12 cellular contexts compared by ENCODE assay signal in genomic region chr19:54286283-54286682, GRCh38. TPM values are rescaled to one million over a fixed set of nuclear protein-coding genes. Genes with fewer than 3 reads are reported as not detected.
DNase-seq lines count a peak whose midpoint lies in the region; ATAC-seq, FAIRE-seq and TF ChIP-seq lines count a peak whose summit lies in the region.
"Not testable (repeated sequence)": the region's sequence is repeated elsewhere in the genome, so short reads cannot be mapped to it uniquely, and the experiment has no call there.
"Had no signal": no experiment of that assay in that cellular context is flagged by ENCODE, and none has a peak within 500 bp of the region (broad histone marks: within the 10 kb centered on the region; RNA-seq: fewer than 3 reads in every experiment).

No MANE protein-coding gene starts in this region.

- not testable (repeated sequence) for H3K36me3 ChIP-seq in DOHH2 (ENCODE audit: control insufficient read depth, low read length); right atrium auricular region

- not testable (repeated sequence) for H3K9me3 Mint-ChIP-seq in activated B cell treated with CpG ODN at 0.5 μM for 24 hours; central memory CD8-positive, alpha-beta T cell; naive B cell; stimulated activated memory B cell treated with anti-CD40 and anti-IgM and Interleukin-4, amounts not matched to agents 10 μg/mL and 1 μg/mL and 100 μg/mL, for 72 hours

- H3K4me3 ChIP-seq in DOHH2 (ENCODE audit: low read length) = peak overlapping the region; percentile 64; the same call in 1 of the 2 replicates
- not testable (repeated sequence) for H3K4me3 ChIP-seq in right atrium auricular region

- ATAC-seq in activated B cell treated with CpG ODN at 0.5 μM for 24 hours (ENCODE audit: low read depth) = peak; percentile 26
- ATAC-seq in central memory CD8-positive, alpha-beta T cell (replicated peaks; ENCODE audit: extremely low read depth, poor library complexity, severe bottlenecking) = peak; percentile 40
- peak; percentile 24 to 31 for ATAC-seq in naive B cell (ENCODE audit: low read depth in 2 of 2)
- peak; percentile 64 for ATAC-seq in stimulated activated memory B cell treated with anti-CD40 and anti-IgM and Interleukin-4, amounts not matched to agents 10 μg/mL and 1 μg/mL and 100 μg/mL, for 72 hours

- not testable (repeated sequence) for DNase-seq in GM19239 (ENCODE audit: insufficient read length, low spot score); activated B cell treated with CpG ODN at 0.5 μM for 24 hours; central memory CD8-positive, alpha-beta T cell (ENCODE audit: low spot score in 2 of 2)
- DNase-seq in right atrium auricular region (ENCODE audit: low spot score) = peak; percentile 5
- peak; percentile 38 for DNase-seq in naive B cell

- intact Hi-C loops in activated B cell treated with CpG ODN at 0.5 μM for 24 hours (cut with micrococcal nuclease) = not testable (repeated sequence)

- H3K4me2 ChIP-seq in DOHH2 (ENCODE audit: low read length) = peak overlapping the region; percentile 80

- CTCF ChIA-PET in activated B cell treated with CpG ODN at 0.5 μM for 24 hours (lab: Charles Lee) = not testable (repeated sequence)

- not testable (repeated sequence) for H4K20me1 ChIP-seq in DOHH2 (ENCODE audit: control insufficient read depth, insufficient read depth, low read depth, low read length)

- H3K4me1 Mint-ChIP-seq in activated B cell treated with CpG ODN at 0.5 μM for 24 hours (peaks cover 93% of the 10 kb centered on the region), naive B cell (peaks cover 67 to 97% (median 78%) of the 10 kb centered on the region in 3 donors)
- not testable (repeated sequence) for H3K4me1 Mint-ChIP-seq in central memory CD8-positive, alpha-beta T cell
- H3K4me1 Mint-ChIP-seq in stimulated activated memory B cell treated with anti-CD40 and anti-IgM and Interleukin-4, amounts not matched to agents 10 μg/mL and 1 μg/mL and 100 μg/mL, for 72 hours = peaks cover 83% of the 10 kb centered on the region

- POLR2A ChIA-PET in activated B cell treated with CpG ODN at 0.5 μM for 24 hours (lab: Charles Lee) = interaction anchor here (1.0 kb wide), 1 partner anchor 12 kb away, joined by 3 read pairs; no protein-coding TSS in a partner anchor

- not testable (repeated sequence) for H3K9me3 ChIP-seq in DOHH2 (ENCODE audit: control insufficient read depth, insufficient read depth, low read length); right atrium auricular region

- not testable (repeated sequence) for H3K9me2 ChIP-seq in DOHH2 (replicated peaks; ENCODE audit: control insufficient read depth, low read length)

- H3K27ac ChIP-seq in DOHH2 (ENCODE audit: low read depth, low read length) = peak overlapping the region; percentile 80
- not testable (repeated sequence) for H3K27ac ChIP-seq in right atrium auricular region

- peak; percentile 42 for FAIRE-seq in GM19239 (lab: Jason Lieb, UNC)

- H3K4me3 Mint-ChIP-seq in activated B cell treated with CpG ODN at 0.5 μM for 24 hours (peak overlapping the region; percentile 17), naive B cell (peak overlapping the region in 7 of 8 donors; percentile 48 to 89 (median 75))
- not testable (repeated sequence) for H3K4me3 Mint-ChIP-seq in central memory CD8-positive, alpha-beta T cell; stimulated activated memory B cell treated with anti-CD40 and anti-IgM and Interleukin-4, amounts not matched to agents 10 μg/mL and 1 μg/mL and 100 μg/mL, for 72 hours

- H3K79me2 ChIP-seq in DOHH2 (ENCODE audit: control insufficient read depth, low read length) = not testable (repeated sequence)

- not testable (repeated sequence) for H3K27me3 ChIP-seq in DOHH2 (ENCODE audit: control insufficient read depth, low read length); right atrium auricular region

- H3K27ac Mint-ChIP-seq in activated B cell treated with CpG ODN at 0.5 μM for 24 hours (peak overlapping the region; percentile 81), naive B cell (peak overlapping the region in 5 of 6 donors; percentile 87 to 95 (median 88))
- H3K27ac Mint-ChIP-seq in central memory CD8-positive, alpha-beta T cell (ENCODE audit: low read depth) = not testable (repeated sequence)
- H3K27ac Mint-ChIP-seq in stimulated activated memory B cell treated with anti-CD40 and anti-IgM and Interleukin-4, amounts not matched to agents 10 μg/mL and 1 μg/mL and 100 μg/mL, for 72 hours = peak overlapping the region; percentile 84

- not testable (repeated sequence) for TF ChIP-seq CTCF in DOHH2 (IDR thresholded peaks at IDR 0.05; ENCODE audit: low read depth, low read length, poor library complexity, severe bottlenecking); activated B cell treated with CpG ODN at 0.5 μM for 24 hours (IDR thresholded peaks at IDR 0.05); right atrium auricular region (IDR thresholded peaks at IDR 0.05)

- not testable (repeated sequence) for H3K36me3 Mint-ChIP-seq in activated B cell treated with CpG ODN at 0.5 μM for 24 hours (ENCODE audit: low read depth); central memory CD8-positive, alpha-beta T cell (ENCODE audit: insufficient read depth); naive B cell; stimulated activated memory B cell treated with anti-CD40 and anti-IgM and Interleukin-4, amounts not matched to agents 10 μg/mL and 1 μg/mL and 100 μg/mL, for 72 hours

- peaks cover 100% of the 10 kb centered on the region for H3K4me1 ChIP-seq in DOHH2 (ENCODE audit: control insufficient read depth, low read length)
- not testable (repeated sequence) for H3K4me1 ChIP-seq in right atrium auricular region

- H3K27me3 Mint-ChIP-seq in activated B cell treated with CpG ODN at 0.5 μM for 24 hours; stimulated activated memory B cell treated with anti-CD40 and anti-IgM and Interleukin-4, amounts not matched to agents 10 μg/mL and 1 μg/mL and 100 μg/mL, for 72 hours: not testable (repeated sequence)
- peaks cover 80% of the 10 kb centered on the region for H3K27me3 Mint-ChIP-seq in central memory CD8-positive, alpha-beta T cell
- H3K27me3 Mint-ChIP-seq in naive B cell = peaks cover 30 to 45% (median 42%) of the 10 kb centered on the region in 3 donors

- H3F3A ChIP-seq in DOHH2 (ENCODE audit: control insufficient read depth, insufficient read depth) = peaks cover 36% of the 10 kb centered on the region

RNA-seq across cellular contexts. Expression of gene LILRB2, which starts 5.4 kb away (rescaled TPM):
- total RNA-seq in activated B cell treated with CpG ODN at 0.5 μM for 24 hours = 7.6 and 7.9 TPM in 2 replicates
- 1 to 10 TPM; 1.1 to 3.4 TPM for total RNA-seq in right atrium auricular region
- 1 to 10 TPM in 2 of 6 donors, under 1 TPM in 3, not detected in 1; 0.36 to 1.6 (median 0.76) TPM for polyA plus RNA-seq in naive B cell (ENCODE audit: low read depth in 6 of 6)
- total RNA-seq: Caco-2, H1, HT-29, IMR-90 had no signal
- polyA plus RNA-seq: CD8-positive, alpha-beta memory T cell; H1; IMR-90 had no signal

RNA-seq across cellular contexts. Expression of gene LILRA5, which starts 26.7 kb away (rescaled TPM):
- total RNA-seq in activated B cell treated with CpG ODN at 0.5 μM for 24 hours = 1.3 and 1.9 TPM in 2 replicates
- 1 to 10 TPM in 1 of 2 donors, under 1 TPM in 1; 0.93 to 3.6 TPM for total RNA-seq in right atrium auricular region
- 1 to 10 TPM in 1 of 6 donors, under 1 TPM in 3, not detected in 2; 0.29 to 1.1 (median 0.76) TPM for polyA plus RNA-seq in naive B cell (ENCODE audit: low read depth in 6 of 6)
- total RNA-seq: Caco-2; CD8-positive, alpha-beta memory T cell; H1; HT-29; IMR-90 had no signal
- polyA plus RNA-seq: CD8-positive, alpha-beta memory T cell; H1; IMR-90 had no signal

RNA-seq across cellular contexts. Expression of gene LILRB5, which starts 29.2 kb away (rescaled TPM):
- 0.24 and 0.38 TPM in 2 replicates for total RNA-seq in activated B cell treated with CpG ODN at 0.5 μM for 24 hours
- total RNA-seq in right atrium auricular region = 10 to 100 TPM in 1 of 2 donors, 1 to 10 TPM in 1; 2.6 to 12.0 TPM
- polyA plus RNA-seq in naive B cell (ENCODE audit: low read depth in 6 of 6) = not detected
- total RNA-seq: Caco-2, H1, HT-29, IMR-90 had no signal
- polyA plus RNA-seq: CD8-positive, alpha-beta memory T cell; IMR-90 had no signal

RNA-seq across cellular contexts. Expression of gene LILRA6, which starts 43.7 kb away (rescaled TPM):
- total RNA-seq in activated B cell treated with CpG ODN at 0.5 μM for 24 hours (not detected in 2 replicates), right atrium auricular region (1 to 10 TPM in 1 of 2 donors, not detected in 1; 1.7 TPM)
- polyA plus RNA-seq in naive B cell (ENCODE audit: low read depth in 6 of 6) = 1 to 10 TPM in 1 of 6 donors, under 1 TPM in 2, not detected in 3; 0.18 to 1.5 (median 0.66) TPM
- total RNA-seq: Caco-2, H1, HT-29, IMR-90 had no signal
- polyA plus RNA-seq: H1, IMR-90 had no signal

RNA-seq across cellular contexts. Expression of gene LILRA4, which starts 52.7 kb away (rescaled TPM):
- total RNA-seq in activated B cell treated with CpG ODN at 0.5 μM for 24 hours (26.3 and 26.6 TPM in 2 replicates), right atrium auricular region (not detected)
- 10 to 100 TPM in 3 of 6 donors, 1 to 10 TPM in 3; 7.1 to 25.7 (median 10.3) TPM for polyA plus RNA-seq in naive B cell (ENCODE audit: low read depth in 6 of 6)
- total RNA-seq: Caco-2; CD8-positive, alpha-beta memory T cell; H1; HT-29; IMR-90 had no signal
- polyA plus RNA-seq: CD8-positive, alpha-beta memory T cell; H1; IMR-90 had no signal
